In the genomic region with DNA sequence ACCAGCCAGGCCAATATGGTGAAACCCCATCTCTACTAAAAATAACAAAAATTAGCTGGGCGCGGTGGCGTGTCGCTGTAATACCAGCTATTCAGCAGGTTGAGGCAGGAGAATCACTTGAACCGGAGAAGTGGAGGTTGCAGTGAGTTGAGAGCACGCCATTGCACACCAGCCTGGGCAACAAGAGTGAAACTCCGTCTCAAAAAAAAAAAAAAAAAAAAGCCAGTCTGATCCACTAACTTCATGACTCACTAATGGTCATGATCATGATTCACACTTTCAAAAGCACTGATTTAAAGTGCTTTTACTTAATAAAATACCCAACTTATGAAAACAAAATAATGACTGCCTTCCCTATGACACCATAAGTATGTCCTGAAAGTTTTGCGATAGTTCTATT, we compare ENCODE assay signal across 1 cellular context.
TF ChIP-seq lines count a peak whose summit lies in the region.

No MANE protein-coding gene starts in this region.

TF ChIP-seq in SK-N-SH, 30 proteins besides CTCF, POLR2A, EP300 and RAD21 (continued from another document):
- TF ChIP-seq TAF1 (IDR thresholded peaks at IDR 0.05; ENCODE audit: borderline replicate concordance, low read depth, low read length) (no peak), JUND (IDR thresholded peaks at IDR 0.05) (peak; percentile 50; the same call in 1 of the 2 replicates), POLR2AphosphoS5 (IDR thresholded peaks at IDR 0.05; ENCODE audit: low read depth, low read length) (no peak), NRF1 (IDR thresholded peaks at IDR 0.05; ENCODE audit: low read depth, low read length) (no peak), FOXM1 (IDR thresholded peaks at IDR 0.05; ENCODE audit: low read depth) (no peak), TEAD4 (IDR thresholded peaks at IDR 0.05; ENCODE audit: borderline replicate concordance, insufficient read depth) (no peak), FOSL2 (IDR thresholded peaks at IDR 0.05; ENCODE audit: borderline replicate concordance, low read depth) (peak; percentile 90), SIN3A (IDR thresholded peaks at IDR 0.05; ENCODE audit: borderline replicate concordance, low read depth, low read length) (no peak)
- TF ChIP-seq, protein P1, sequence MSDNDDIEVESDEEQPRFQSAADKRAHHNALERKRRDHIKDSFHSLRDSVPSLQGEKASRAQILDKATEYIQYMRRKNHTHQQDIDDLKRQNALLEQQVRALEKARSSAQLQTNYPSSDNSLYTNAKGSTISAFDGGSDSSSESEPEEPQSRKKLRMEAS (IDR thresholded peaks at IDR 0.05; ENCODE audit: low read depth) = no peak
